In the genomic region with DNA sequence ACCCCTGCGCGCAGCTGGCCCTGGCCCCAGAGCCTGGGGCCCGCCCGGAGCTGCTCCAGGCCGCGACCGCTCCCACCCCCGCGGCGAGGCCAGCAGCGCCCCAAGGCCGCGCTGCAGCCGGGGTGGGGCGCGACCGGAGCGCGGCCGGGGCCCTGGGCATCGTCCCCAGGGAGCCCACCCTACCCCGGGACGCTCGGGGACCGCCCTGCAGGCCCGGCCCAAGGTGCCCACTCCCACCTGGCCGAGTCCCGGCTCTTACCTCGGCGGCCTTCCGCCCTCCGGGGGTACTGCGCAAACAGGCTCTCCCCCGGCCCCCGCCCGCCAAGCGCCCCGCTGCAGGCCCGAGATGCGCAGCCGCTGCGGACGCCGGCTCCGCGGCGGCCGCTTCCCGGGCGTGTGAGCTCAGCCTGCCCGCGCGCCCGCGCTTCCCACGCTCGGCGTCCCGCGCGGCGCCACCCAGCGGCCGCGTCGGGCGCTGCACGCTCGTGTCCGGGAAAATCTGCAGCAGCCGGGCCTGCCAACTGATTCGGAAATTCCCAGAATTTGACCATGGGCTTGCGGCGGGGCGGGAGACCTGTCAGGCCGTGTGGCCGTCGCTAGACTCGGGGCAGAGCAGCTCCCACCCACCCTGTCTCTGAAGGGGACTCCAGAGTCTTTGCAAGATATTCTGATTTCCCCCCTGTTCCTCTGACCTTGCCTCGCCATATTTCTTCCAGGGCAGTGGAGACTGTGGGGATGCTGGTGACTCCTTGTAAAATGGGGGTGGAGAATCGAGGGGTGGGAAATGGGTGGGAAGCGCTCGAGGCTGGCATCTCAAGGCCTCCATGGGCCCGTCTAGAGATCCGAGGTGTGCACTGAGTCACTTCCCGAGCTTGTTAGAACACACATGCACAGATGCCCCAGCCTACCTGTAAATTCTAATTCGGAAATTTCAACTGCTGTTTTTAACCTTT, we compare ENCODE assay signal across 8 cellular contexts. TPM values are rescaled to one million over a fixed set of nuclear protein-coding genes. Genes with fewer than 3 reads are reported as not detected.
DNase-seq lines count a peak whose midpoint lies in the region; ATAC-seq and TF ChIP-seq lines count a peak whose summit lies in the region.

No MANE protein-coding gene starts in this region.

- intact Hi-C loops in Right ventricle myocardium superior (cut with DNase I) (loop anchor here (2.0 kb wide), 1 partner anchor 40 kb away; no protein-coding TSS in a partner anchor), ovary (cut with DNase I) (loop anchor here in 3 of 4 donors (2.0 to 5.0 kb wide), 3 partner anchors 37 to 46 kb away; no protein-coding TSS in a partner anchor)

- H3K4me3 ChIP-seq in Karpas-422 (ENCODE audit: low read length) (peak overlapping the region; percentile 87), ovary (peak overlapping the region; percentile 89)

- H3K79me2 ChIP-seq in Karpas-422 (ENCODE audit: low read length), result peaks cover 56% of the 10 kb centered on the region

- H2AFZ ChIP-seq in Karpas-422 (ENCODE audit: low read length), result peak overlapping the region; percentile 86

- ATAC-seq in GM21737 (IDR thresholded peaks at IDR 0.05; ENCODE audit: unreplicated experiment), result peak; percentile 61
- peak; percentile 70 for ATAC-seq in Right ventricle myocardium superior (ENCODE audit: poor library complexity)

- no peaks in the 10 kb centered on the region for H4K20me1 ChIP-seq in Karpas-422 (ENCODE audit: insufficient read depth, low read depth, low read length)

- H3K9me3 ChIP-seq in Karpas-422 (ENCODE audit: low read length) (no peaks in the 10 kb centered on the region), ovary (no peaks in the 10 kb centered on the region)

- no peaks in the 10 kb centered on the region for H3K9me2 ChIP-seq in Karpas-422 (replicated peaks; ENCODE audit: insufficient read depth, low read length)

- H3K9ac ChIP-seq in Karpas-422 (ENCODE audit: low read length), result peak overlapping the region; percentile 95

- peak overlapping the region; percentile 91 for H3K4me2 ChIP-seq in Karpas-422 (ENCODE audit: low read depth, low read length, poor library complexity, severe bottlenecking)

- peak; percentile 27 for TF ChIP-seq EP300 in ovary (IDR thresholded peaks at IDR 0.05)

- peaks cover 90% of the 10 kb centered on the region for H3K4me1 ChIP-seq in Karpas-422 (ENCODE audit: low read length)
- H3K4me1 ChIP-seq in ovary (ENCODE audit: insufficient read depth), result peaks cover 17% of the 10 kb centered on the region

- H3K36me3 ChIP-seq in Karpas-422 (ENCODE audit: insufficient read depth, low read length) (peaks cover 17% of the 10 kb centered on the region; the same call in 1 of the 2 replicates), ovary (no peaks in the 10 kb centered on the region)

- 2 to 5% (median 3%) methylated on average over 38 to 87 of the region's 87 CpGs for WGBS in ovary, 3 donors

- DNase-seq in G401 (ENCODE audit: low spot score) (peak; percentile 84), Karpas-422 (peak; percentile 89), SKM-1 (lab: John Stamatoyannopoulos, UW; ENCODE audit: unreplicated experiment) (peak; percentile 54), Right ventricle myocardium superior (peak; percentile 91), ovary (peak; percentile 79 to 91 (median 86)), ureter (ENCODE audit: low spot score) (peak; percentile 85)
- DNase-seq in activated naive CD8-positive, alpha-beta T cell treated with anti-CD3 and anti-CD28 coated beads, Interleukin-2, amount 50 U/mL, for 16 hours (ENCODE audit: low read depth, low spot score), result peak; percentile 11

- peak; percentile 36 to 97 (median 94) for TF ChIP-seq CTCF in ovary (IDR thresholded peaks at IDR 0.05)

- H3K27me3 ChIP-seq in Karpas-422 (ENCODE audit: low read length) (no peaks in the 10 kb centered on the region), ovary (no peaks in the 10 kb centered on the region)

- peak; percentile 80 for TF ChIP-seq POLR2A in ovary (IDR thresholded peaks at IDR 0.05)

- H3K27ac ChIP-seq in Karpas-422 (ENCODE audit: low read length) (peak overlapping the region; percentile 96), ovary (peak overlapping the region; percentile 95 to 99)

- in situ Hi-C loops in G401 (cut with HindIII; ENCODE audit: low sequenced_read_pairs), result no loop called here

RNA-seq across cellular contexts. Expression of a gene that starts 41.9 kb away (rescaled TPM):
- total RNA-seq in G401 (2014; rRNA removed; shearing (Covaris generic)), result not detected in 2 replicates
- 0.04 TPM in 1 of 2 replicates, not detected in the other for total RNA-seq in Karpas-422 (2014; rRNA removed; shearing (Covaris generic); ENCODE audit: low replicate concordance)
- total RNA-seq in Right ventricle myocardium superior (72.5 TPM), ovary (10 to 100 TPM; 12.6 to 42.1 (median 21.9) TPM), ureter (40.9 TPM)
- 100 to 1,000 TPM in 1 of 2 donors, 10 to 100 TPM in 1; 50.8 to 146 TPM for polyA plus RNA-seq in ovary

Comparison
In these comparisons a context has a peak if more than half of its experiments do, and no peak if none do; other contexts are left out.
1. Peak in every context shown above with its lines: DNase-seq, ATAC-seq, H3K4me3 ChIP-seq and H3K27ac ChIP-seq.
2. DNase-seq: peak in every context shown above with its lines; median percentile 91 in Right ventricle myocardium superior; 89 in Karpas-422; 86 in ovary; 85 in ureter; 84 in G401; 54 in SKM-1; 11 in activated naive CD8-positive, alpha-beta T cell treated with anti-CD3 and anti-CD28 coated beads, Interleukin-2, amount 50 U/mL, for 16 hours.
3. RNA of a gene that starts 41.9 kb away (total RNA-seq): 72.5 TPM in Right ventricle myocardium superior (single experiment), 40.9 TPM in ureter (single experiment) and 12.6 to 42.1 TPM in ovary; 0.04 TPM in Karpas-422 and not detected in G401; every median in the first group is over 10 times any median in the second.